ENCODE assay signal across 8 cellular contexts in genomic region chr3:162541923-162542322, GRCh38.
"Had no signal": no experiment of that assay in that cellular context is flagged by ENCODE, and none has a peak within 500 bp of the region (broad histone marks: within the 10 kb centered on the region; RNA-seq: fewer than 3 reads in every experiment).

No MANE protein-coding gene starts in this region.

- FAIRE-seq: G401.6, GM12878, GM12891, GM12892, GM18507, GM19239 had no signal

- ATAC-seq: GM12878 had no signal

- DNase-seq: GDM1, GF-D8 had no signal

- H3K4me3 ChIP-seq: GM12878 had no signal
